Comparison of ENCODE assay signal across 30 cellular contexts in the genomic region with DNA sequence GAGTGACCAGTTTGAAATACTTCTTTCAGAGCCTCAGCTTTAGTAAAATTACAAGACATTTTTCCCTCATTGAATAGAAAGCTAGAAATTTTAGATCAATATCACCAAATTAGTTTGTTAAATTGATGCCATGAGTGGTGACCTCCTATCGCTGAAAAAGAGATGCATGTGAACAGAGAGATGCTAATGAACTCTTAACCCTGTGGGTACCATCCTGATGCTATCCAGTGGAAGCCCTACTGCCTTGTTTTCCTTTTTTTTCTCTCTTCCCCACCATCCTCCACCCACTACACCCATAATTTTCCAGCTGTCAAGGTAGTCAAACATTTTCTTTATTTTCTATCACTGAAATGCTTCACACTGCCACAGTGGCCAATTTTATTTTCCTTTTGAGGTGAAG.
"Had no signal": no experiment of that assay in that cellular context is flagged by ENCODE, and none has a peak within 500 bp of the region (broad histone marks: within the 10 kb centered on the region; RNA-seq: fewer than 3 reads in every experiment).

No MANE protein-coding gene starts in this region.

- H3K4me2 ChIP-seq: neural progenitor cell had no signal

- H3K27me3 Mint-ChIP-seq: naive thymus-derived CD8-positive, alpha-beta T cell; progenitor cell of endocrine pancreas; stimulated activated memory B cell treated with anti-CD40 and anti-IgM and Interleukin-4, amounts not matched to agents 10 μg/mL and 1 μg/mL and 100 μg/mL, for 72 hours; stimulated activated naive CD8-positive, alpha-beta T cell treated with anti-CD3 and anti-CD28 coated beads, Interleukin-15, amount 100 ng/mL, for 72 hours had no signal

- H3K4me3 ChIP-seq: neural progenitor cell, ovary, psoas muscle, right lobe of liver, sigmoid colon, spleen, suprapubic skin, testis, tibial artery, transverse colon, upper lobe of left lung, vagina had no signal

- H2AFZ ChIP-seq: neural progenitor cell had no signal

- H3K36me3 ChIP-seq: neural progenitor cell, ovary, right lobe of liver, sigmoid colon, spleen, suprapubic skin, tibial artery, transverse colon, upper lobe of left lung, vagina had no signal

- H3K9ac ChIP-seq: neural progenitor cell, parathyroid adenoma had no signal

- H3K27ac ChIP-seq: neural progenitor cell, ovary, parathyroid adenoma, psoas muscle, right lobe of liver, sigmoid colon, spleen, suprapubic skin, testis, tibial artery, transverse colon, upper lobe of left lung, vagina had no signal

- H3K27me3 ChIP-seq: neural progenitor cell, ovary, right lobe of liver, sigmoid colon, spleen, suprapubic skin, testis, tibial artery, transverse colon, upper lobe of left lung, vagina had no signal

- H3K79me2 ChIP-seq: parathyroid adenoma had no signal

- H3K27ac Mint-ChIP-seq: naive thymus-derived CD8-positive, alpha-beta T cell; natural killer cell treated with Interleukin-12 subunit alpha and Interleukin-12 subunit beta and Interleukin-15 and Interleukin-18, amount 100 ng/mL, for 72 hours; neural progenitor cell; progenitor cell of endocrine pancreas; stimulated activated memory B cell treated with anti-CD40 and anti-IgM and Interleukin-4, amounts not matched to agents 10 μg/mL and 1 μg/mL and 100 μg/mL, for 72 hours; stimulated activated naive CD8-positive, alpha-beta T cell treated with anti-CD3 and anti-CD28 coated beads, Interleukin-15, amount 100 ng/mL, for 72 hours had no signal

- H3K36me3 Mint-ChIP-seq: neural progenitor cell; stimulated activated memory B cell treated with anti-CD40 and anti-IgM and Interleukin-4, amounts not matched to agents 10 μg/mL and 1 μg/mL and 100 μg/mL, for 72 hours had no signal

- DNase-seq: naive thymus-derived CD8-positive, alpha-beta T cell; occipital lobe; ovary; posterior cingulate gyrus; psoas muscle; right cardiac atrium; right lobe of liver; sigmoid colon; small intestine; spleen; stimulated activated CD4-positive, alpha-beta T cell treated with anti-CD3 and anti-CD28 coated beads, Interleukin-12 subunit alpha, Interleukin-12 subunit beta, amount 100 ng/mL, for 4 hours; stimulated activated CD4-positive, alpha-beta T cell treated with anti-CD3 and anti-CD28 coated beads, Interleukin-1b, Interleukin-23, amount 100 ng/mL, for 48 hours; stimulated activated CD4-positive, alpha-beta T cell treated with anti-CD3 and anti-CD28 coated beads, Interleukin-4, amount 100 ng/mL, for 1 hour; stimulated activated CD4-positive, alpha-beta T cell treated with anti-CD3 and anti-CD28 coated beads, Interleukin-4, amount 100 ng/mL, for 4 hours; stimulated activated CD8-positive, alpha-beta memory T cell treated with anti-CD3 and anti-CD28 coated beads, Interleukin-4, amount 100 ng/mL, for 48 hours; stimulated activated naive CD4-positive, alpha-beta T cell; stimulated activated naive CD8-positive, alpha-beta T cell treated with anti-CD3 and anti-CD28 coated beads, Interleukin-15, amount 100 ng/mL, for 72 hours; stimulated activated naive CD8-positive, alpha-beta T cell treated with anti-CD3 and anti-CD28 coated beads, Interleukin-15, Interleukin-2, amounts not matched to agents 100 U/mL and 50 U/mL, for 24 hours; substantia nigra; testis; tibial artery; transverse colon; upper lobe of left lung had no signal

- H3K4me3 Mint-ChIP-seq: natural killer cell treated with Interleukin-12 subunit alpha and Interleukin-12 subunit beta and Interleukin-15 and Interleukin-18, amount 100 ng/mL, for 72 hours; neural progenitor cell; stimulated activated memory B cell treated with anti-CD40 and anti-IgM and Interleukin-4, amounts not matched to agents 10 μg/mL and 1 μg/mL and 100 μg/mL, for 72 hours; stimulated activated naive CD8-positive, alpha-beta T cell treated with anti-CD3 and anti-CD28 coated beads, Interleukin-15, amount 100 ng/mL, for 72 hours had no signal

- H3K4me1 Mint-ChIP-seq: naive thymus-derived CD8-positive, alpha-beta T cell; neural progenitor cell; stimulated activated memory B cell treated with anti-CD40 and anti-IgM and Interleukin-4, amounts not matched to agents 10 μg/mL and 1 μg/mL and 100 μg/mL, for 72 hours; stimulated activated naive CD8-positive, alpha-beta T cell treated with anti-CD3 and anti-CD28 coated beads, Interleukin-15, amount 100 ng/mL, for 72 hours had no signal

- H3K9me3 ChIP-seq: ovary, right lobe of liver, suprapubic skin, testis, transverse colon, upper lobe of left lung, vagina had no signal

- H3K4me1 ChIP-seq: parathyroid adenoma, psoas muscle, right lobe of liver, sigmoid colon, spleen, suprapubic skin, testis, tibial artery, transverse colon, upper lobe of left lung, vagina had no signal
